ENCODE assay signal across 8 cellular contexts in the genomic region with DNA sequence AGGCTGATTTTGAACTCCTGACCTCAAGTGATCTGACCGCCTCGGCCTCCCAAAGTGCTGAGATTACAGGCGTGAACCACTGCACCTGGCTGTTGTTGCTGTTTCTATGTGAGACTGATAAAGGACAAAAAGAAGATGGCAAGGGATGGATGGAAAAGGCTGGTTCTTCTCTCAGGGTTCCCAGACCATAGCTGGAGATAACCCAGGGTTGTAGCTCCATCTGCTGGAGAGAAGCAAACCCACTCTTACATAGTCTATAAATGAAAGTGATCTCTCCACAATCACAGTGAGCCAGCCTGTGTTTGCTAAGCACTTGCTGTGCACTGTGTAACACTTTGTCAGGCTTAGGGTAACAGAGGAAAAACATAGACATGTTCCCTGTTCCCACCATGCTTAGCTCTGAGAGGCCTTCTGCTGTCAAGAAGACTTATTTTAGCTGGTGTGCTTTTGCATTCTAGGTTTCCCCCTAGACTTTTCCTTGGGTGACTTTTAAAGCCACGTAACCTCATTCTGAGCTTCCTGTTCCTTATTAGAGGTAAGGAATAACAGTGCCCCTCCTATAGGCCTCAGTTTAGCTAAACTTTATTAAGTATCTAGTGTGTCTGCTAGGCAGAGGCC. TPM values are rescaled to one million over a fixed set of nuclear protein-coding genes. Genes with fewer than 3 reads are reported as not detected.
DNase-seq lines count a peak whose midpoint lies in the region; ATAC-seq and TF ChIP-seq lines count a peak whose summit lies in the region.

No MANE protein-coding gene starts in this region.

- H3K27me3 Mint-ChIP-seq in H9 (ENCODE audit: low read depth) = no peaks in the 10 kb centered on the region; the same call in 1 of the 2 replicates
- H3K27me3 Mint-ChIP-seq in activated naive CD8-positive, alpha-beta T cell treated with anti-CD3 and anti-CD28 coated beads, Interleukin-2, amount 10 ng/mL, durations not matched to agents 7 days and 5 days = no peaks in the 10 kb centered on the region

- no peak overlapping the region for H2BK5ac ChIP-seq in H9 (ENCODE audit: insufficient read length, low read length)

- TF ChIP-seq CTCF in GM10266 (IDR thresholded peaks at IDR 0.05; ENCODE audit: control insufficient read depth, insufficient read depth, low read depth, missing control alignments) (peak; percentile 66), H9 (conservative IDR thresholded peaks at IDR 0.05) (peak; percentile 90), heart right ventricle (IDR thresholded peaks at IDR 0.05) (peak; percentile 53 to 88 (median 84))

- no peak overlapping the region for H3K27ac ChIP-seq in H9 (ENCODE audit: insufficient read length, low read depth, low read length)
- H3K27ac ChIP-seq in SJSA1 = no peak overlapping the region
- peak overlapping the region in 3 of 10 donors; percentile 29 to 52 (median 29) for H3K27ac ChIP-seq in heart right ventricle

- H3K79me2 ChIP-seq in H9 (ENCODE audit: insufficient read depth, low read length) = peaks cover 2% of the 10 kb centered on the region; the same call in 1 of the 2 replicates

- no peak overlapping the region for H3K14ac ChIP-seq in H9 (ENCODE audit: insufficient read depth, low read length)

- peaks cover 3% of the 10 kb centered on the region; the same call in 1 of the 2 replicates for H3K36me3 ChIP-seq in SJSA1
- H3K36me3 ChIP-seq in heart right ventricle = no peaks in the 10 kb centered on the region

- peak; percentile 84 for ATAC-seq in activated naive CD8-positive, alpha-beta T cell treated with anti-CD3 and anti-CD28 coated beads, Interleukin-2, amount 10 ng/mL, durations not matched to agents 7 days and 5 days (ENCODE audit: low read depth)
- ATAC-seq in heart right ventricle = peak; percentile 71 to 81 (median 76)

- H3K4ac ChIP-seq in H9 (ENCODE audit: low read depth, low read length) = no peak overlapping the region

- no peak overlapping the region for H2BK12ac ChIP-seq in H9 (ENCODE audit: insufficient read length, low read depth, low read length)

- POLR2A ChIA-PET in activated naive CD8-positive, alpha-beta T cell treated with anti-CD3 and anti-CD28 coated beads, Interleukin-2, amount 10 ng/mL, durations not matched to agents 7 days and 5 days (lab: Charles Lee) = interaction anchor here (1.1 to 1.3 kb wide), 2 partner anchors 10 to 135 kb away, joined by 3 to 4 read pairs; partner anchors contain the start of gene GCC2

- no peaks in the 10 kb centered on the region for H3K9me3 Mint-ChIP-seq in H9
- no peaks in the 10 kb centered on the region for H3K9me3 Mint-ChIP-seq in activated naive CD8-positive, alpha-beta T cell treated with anti-CD3 and anti-CD28 coated beads, Interleukin-2, amount 10 ng/mL, durations not matched to agents 7 days and 5 days

- H4K5ac ChIP-seq in H9 (ENCODE audit: insufficient read length, low read depth, low read length) = no peak overlapping the region

- intact Hi-C loops in heart right ventricle (cut with DNase I) = loop anchor here in 9 of 10 donors (2.0 to 10.0 kb wide), 16 partner anchors 37 to 649 kb away; partner anchors contain the start of genes LIMS1 (in 3 of the 9) and GCC2 (in 1 of the 9)

- no peaks in the 10 kb centered on the region for H3K9me3 ChIP-seq in H9 (ENCODE audit: control insufficient read depth, low read depth, low read length)
- H3K9me3 ChIP-seq in SJSA1 (replicated peaks) = no peaks in the 10 kb centered on the region
- H3K9me3 ChIP-seq in heart right ventricle = no peaks in the 10 kb centered on the region

- H3T11ph ChIP-seq in H9 (ENCODE audit: low read length) = no peak overlapping the region

- no peak overlapping the region for H4K91ac ChIP-seq in H9 (ENCODE audit: insufficient read length, low read depth, low read length)

- no peak overlapping the region for H2AK5ac ChIP-seq in H9 (ENCODE audit: insufficient read length, low read length)

- H3K18ac ChIP-seq in H9 (ENCODE audit: insufficient read length, low read depth, low read length) = no peak overlapping the region

- peaks cover 19 to 26% of the 10 kb centered on the region in 2 experiments for H3K4me1 Mint-ChIP-seq in H9
- H3K4me1 Mint-ChIP-seq in activated naive CD8-positive, alpha-beta T cell treated with anti-CD3 and anti-CD28 coated beads, Interleukin-2, amount 10 ng/mL, durations not matched to agents 7 days and 5 days = peaks cover 18% of the 10 kb centered on the region

- H3K4me3 ChIP-seq in SJSA1 (no peak overlapping the region), heart right ventricle (no peak overlapping the region)

- H3K9ac ChIP-seq in H9 (ENCODE audit: extremely low read depth, insufficient read length, low read length) = no peak overlapping the region

- H4K20me1 ChIP-seq in H9 (ENCODE audit: control insufficient read depth, insufficient read depth, insufficient read length) = no peaks in the 10 kb centered on the region

- no peak overlapping the region for H4K8ac ChIP-seq in H9 (replicated peaks; ENCODE audit: insufficient read length, low read depth, low read length)

- no peak overlapping the region for H2BK15ac ChIP-seq in H9 (ENCODE audit: low read depth, low read length)

- H3K36me3 Mint-ChIP-seq in H9 (ENCODE audit: insufficient read depth in 1 of 3, low read depth in 3 of 3) = no peaks in the 10 kb centered on the region
- no peaks in the 10 kb centered on the region for H3K36me3 Mint-ChIP-seq in activated naive CD8-positive, alpha-beta T cell treated with anti-CD3 and anti-CD28 coated beads, Interleukin-2, amount 10 ng/mL, durations not matched to agents 7 days and 5 days

- no peak overlapping the region for H2AFZ ChIP-seq in H9 (ENCODE audit: low read length)

- no peak overlapping the region for H3K27ac Mint-ChIP-seq in H9
- H3K27ac Mint-ChIP-seq in activated naive CD8-positive, alpha-beta T cell treated with anti-CD3 and anti-CD28 coated beads, Interleukin-2, amount 10 ng/mL, durations not matched to agents 7 days and 5 days = no peak overlapping the region

- H3K4me1 ChIP-seq in H9 (ENCODE audit: insufficient read depth, low read length) (peaks cover 5% of the 10 kb centered on the region; the same call in 1 of the 2 replicates), SJSA1 (replicated peaks) (peaks cover 77% of the 10 kb centered on the region), heart right ventricle (peaks cover 13 to 76% (median 55%) of the 10 kb centered on the region in 9 donors)

- H3K23ac ChIP-seq in H9 (ENCODE audit: insufficient read length, low read depth, low read length) = no peak overlapping the region

- H3K4me3 Mint-ChIP-seq in H9 = no peak overlapping the region; a peak in 1 of 5 replicates
- no peak overlapping the region for H3K4me3 Mint-ChIP-seq in activated naive CD8-positive, alpha-beta T cell treated with anti-CD3 and anti-CD28 coated beads, Interleukin-2, amount 10 ng/mL, durations not matched to agents 7 days and 5 days

- H3K4me2 ChIP-seq in H9 (ENCODE audit: insufficient read depth, insufficient read length, low read length) = no peak overlapping the region

- H2BK120ac ChIP-seq in H9 (ENCODE audit: low read depth, low read length, poor library complexity, severe bottlenecking) = no peak overlapping the region

- peaks cover 7% of the 10 kb centered on the region for H3K79me1 ChIP-seq in H9 (ENCODE audit: insufficient read depth, low read depth, low read length, poor library complexity, severe bottlenecking)

- no peaks in the 10 kb centered on the region for H3K23me2 ChIP-seq in H9 (ENCODE audit: insufficient read length, low read depth, low read length, poor library complexity, severe bottlenecking)

- no CpG with 5 or more reads among the region's 4 CpGs for WGBS in H9 (ENCODE audit: extremely low coverage, insufficient read length, low lambda C conversion rate)
- 39 to 50% methylated on average over 4 of the region's 4 CpGs for WGBS in heart right ventricle, 2 donors

- no peaks in the 10 kb centered on the region for H3K27me3 ChIP-seq in H9 (ENCODE audit: insufficient read depth, low read length)
- no peaks in the 10 kb centered on the region for H3K27me3 ChIP-seq in SJSA1 (replicated peaks)
- H3K27me3 ChIP-seq in heart right ventricle = no peaks in the 10 kb centered on the region

- no peak overlapping the region for H2BK20ac ChIP-seq in H9 (ENCODE audit: low read depth, low read length, poor library complexity, severe bottlenecking)

- no peak overlapping the region for H3K56ac ChIP-seq in H9 (ENCODE audit: insufficient read length, low read depth, low read length)

- DNase-seq in GM10266 (ENCODE audit: extremely low spot score) (peak; percentile 55), H9 (peak; percentile 61), M059J (ENCODE audit: low read depth) (peak; percentile 80), SJSA1 (ENCODE audit: low read depth in 1 of 2, low spot score in 2 of 2) (peak; percentile 71 to 72), heart right ventricle (peak in 1 of 2 donors; percentile 85), pulmonary artery endothelial cell (ENCODE audit: low read depth, low spot score) (peak; percentile 63), GM19240 (ENCODE audit: insufficient read length, low spot score) (no peak)
- DNase-seq in activated naive CD8-positive, alpha-beta T cell treated with anti-CD3 and anti-CD28 coated beads, Interleukin-2, amount 10 ng/mL, durations not matched to agents 7 days and 5 days = no peak

RNA-seq across cellular contexts. Expression of gene LIMS1, which starts 49.7 kb away (rescaled TPM):
- 33.4 and 37.7 TPM in 2 replicates for total RNA-seq in H9 (2021)
- total RNA-seq in M059J (2014; rRNA removed; shearing (Covaris generic)) = 20.3 and 37.8 TPM in 2 replicates
- total RNA-seq in SJSA1 (2014; rRNA removed; shearing (Covaris generic)) = 106 and 169 TPM in 2 replicates
- 10 to 100 TPM; 46.2 to 52.1 TPM for total RNA-seq in activated naive CD8-positive, alpha-beta T cell treated with anti-CD3 and anti-CD28 coated beads, Interleukin-2, amount 10 ng/mL, durations not matched to agents 7 days and 5 days
- 100 to 1,000 TPM in 3 of 10 donors, 10 to 100 TPM in 7; 69.7 to 122 (median 78.9) TPM for total RNA-seq in heart right ventricle
- polyA plus RNA-seq in heart right ventricle = 10 to 100 TPM; 18.8 to 24.4 TPM
- 145 and 169 TPM in 2 replicates for total RNA-seq in pulmonary artery endothelial cell

Comparison
In these comparisons a context has a peak if more than half of its experiments do, and no peak if none do; other contexts are left out.
1. DNase-seq: peak in GM10266 (single experiment), H9 (single experiment), M059J (single experiment), SJSA1 (2 of 2) and pulmonary artery endothelial cell (single experiment); none in activated naive CD8-positive, alpha-beta T cell treated with anti-CD3 and anti-CD28 coated beads, Interleukin-2, amount 10 ng/mL, durations not matched to agents 7 days and 5 days (single experiment) and GM19240 (single experiment).
2. Peak in every context shown above with its lines, with median percentiles within 50 percentile points of each other: CTCF ChIP-seq.